ENCODE assay signal across 23 cellular contexts in the genomic region with DNA sequence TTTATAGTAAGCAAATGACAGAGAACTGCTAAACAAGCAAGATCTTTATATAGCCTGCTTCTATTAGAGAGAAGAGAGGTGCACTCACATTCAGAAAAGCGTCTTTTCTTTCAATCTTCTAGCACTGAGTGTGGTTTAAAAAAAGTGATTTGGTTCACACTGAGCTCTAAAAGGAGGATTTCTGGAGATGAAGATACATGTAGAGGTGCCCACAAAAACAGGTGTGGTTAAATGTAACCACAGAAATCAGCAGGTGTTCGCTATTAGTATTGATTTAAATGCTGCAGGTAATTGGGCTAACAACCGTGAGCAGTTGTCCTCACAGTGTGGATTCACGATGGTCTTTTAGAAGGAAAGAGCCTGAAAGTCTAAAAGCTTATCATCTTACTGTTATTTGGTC. TPM values are rescaled to one million over a fixed set of nuclear protein-coding genes. Genes with fewer than 3 reads are reported as not detected.
DNase-seq lines count a peak whose midpoint lies in the region; ATAC-seq and TF ChIP-seq lines count a peak whose summit lies in the region.
"Had no signal": no experiment of that assay in that cellular context is flagged by ENCODE, and none has a peak within 500 bp of the region (broad histone marks: within the 10 kb centered on the region; RNA-seq: fewer than 3 reads in every experiment).

No MANE protein-coding gene starts in this region.

- peak; percentile 67 for ATAC-seq in GM21717 (IDR thresholded peaks at IDR 0.05; ENCODE audit: unreplicated experiment)
- no peak for ATAC-seq in GM18498 (IDR thresholded peaks at IDR 0.05; ENCODE audit: unreplicated experiment)
- no peak for ATAC-seq in GM19452 (IDR thresholded peaks at IDR 0.05; ENCODE audit: unreplicated experiment)
- ATAC-seq: CD8-positive, alpha-beta T cell; Panc1 had no signal

- H3K9ac ChIP-seq in endocrine pancreas (ENCODE audit: control insufficient read depth, insufficient read depth, low read length): no peak overlapping the region

- H3K4me1 ChIP-seq in endocrine pancreas (ENCODE audit: control insufficient read depth, insufficient read depth, low read length): peaks cover 12% of the 10 kb centered on the region

- no peaks in the 10 kb centered on the region for H3K27me3 ChIP-seq in endocrine pancreas (ENCODE audit: control insufficient read depth, insufficient read depth, low read length)

- H3K4me3 ChIP-seq in Jurkat, Clone E6-1 (ENCODE audit: low read length): no peak overlapping the region
- peak overlapping the region; percentile 35 for H3K4me3 ChIP-seq in endocrine pancreas (ENCODE audit: control insufficient read depth, insufficient read depth, low read length)
- H3K4me3 ChIP-seq: SK-N-MC had no signal

- H3K36me3 ChIP-seq in endocrine pancreas (ENCODE audit: control insufficient read depth, insufficient read depth, low read length): no peaks in the 10 kb centered on the region

- H3K9me3 ChIP-seq in endocrine pancreas (ENCODE audit: control insufficient read depth, low read length): no peaks in the 10 kb centered on the region

- POLR2A ChIA-PET in HEK293T (lab: Yijun Ruan, JAX): interaction anchor here (1.0 to 1.5 kb wide), 2 partner anchors 11 to 130 kb away, joined by 3 to 5 read pairs; a partner anchor contains a TSS

- CTCF ChIA-PET in HEK293T (lab: Yijun Ruan, JAX): interaction anchor here (0.9 to 1.8 kb wide), 2 partner anchors 11 to 130 kb away, joined by 3 to 9 read pairs; a partner anchor contains a TSS

- DNase-seq in Jurkat, Clone E6-1 (ENCODE audit: low read depth, low spot score): peak; percentile 44
- DNase-seq in NCI-H2107 treated with DMSO at 0.1 percent for 48 hours (lab: John Stamatoyannopoulos, UW; ENCODE audit: unreplicated experiment) (peak; percentile 91), NCI-H1694 treated with DMSO at 0.1 percent for 48 hours (lab: John Stamatoyannopoulos, UW) (no peak), HEK293T (ENCODE audit: extremely low spot score) (no peak)
- DNase-seq: activated B cell treated with CpG ODN at 0.5 μM for 24 hours; activated CD4-positive, alpha-beta memory T cell treated with anti-CD3 and anti-CD28 coated beads for 36 hours; activated naive CD4-positive, alpha-beta T cell treated with anti-CD3 and anti-CD28 coated beads, Interleukin-2, amount 10 ng/mL, durations not matched to agents 7 days and 5 days; CD8-positive, alpha-beta T cell; DMS53; GF-D8; H9; kidney; NCI-H187; NCI-H82; occipital lobe; stimulated activated CD8-positive, alpha-beta memory T cell treated with anti-CD3 and anti-CD28 coated beads, Interleukin-4, amount 100 ng/mL, for 48 hours; T-helper 9 cell had no signal

TF ChIP-seq in HEK293T, 16 proteins besides CTCF, POLR2A, EP300 and RAD21:
- TF ChIP-seq ZNF384 (IDR thresholded peaks at IDR 0.05) (no peak), NFRKB (IDR thresholded peaks at IDR 0.05) (no peak), LEF1 (IDR thresholded peaks at IDR 0.05; ENCODE audit: borderline replicate concordance) (no peak), ARNT (IDR thresholded peaks at IDR 0.05) (no peak), FOXA1 (IDR thresholded peaks at IDR 0.05) (no peak), SP1 (IDR thresholded peaks at IDR 0.05) (no peak), BHLHE40 (IDR thresholded peaks at IDR 0.05; ENCODE audit: borderline replicate concordance) (no peak), CTBP1 (IDR thresholded peaks at IDR 0.05; ENCODE audit: borderline replicate concordance) (no peak), ELF4 (IDR thresholded peaks at IDR 0.05) (no peak), HDGF (IDR thresholded peaks at IDR 0.05; ENCODE audit: borderline replicate concordance) (no peak), FOXK2 (IDR thresholded peaks at IDR 0.05) (no peak), FOXM1 (IDR thresholded peaks at IDR 0.05; ENCODE audit: borderline replicate concordance) (no peak), SUZ12 (IDR thresholded peaks at IDR 0.05) (no peak), L3MBTL2 (conservative IDR thresholded peaks at IDR 0.05) (no peak), TARDBP (IDR thresholded peaks at IDR 0.05) (no peak)
- TF ChIP-seq, protein P1, sequence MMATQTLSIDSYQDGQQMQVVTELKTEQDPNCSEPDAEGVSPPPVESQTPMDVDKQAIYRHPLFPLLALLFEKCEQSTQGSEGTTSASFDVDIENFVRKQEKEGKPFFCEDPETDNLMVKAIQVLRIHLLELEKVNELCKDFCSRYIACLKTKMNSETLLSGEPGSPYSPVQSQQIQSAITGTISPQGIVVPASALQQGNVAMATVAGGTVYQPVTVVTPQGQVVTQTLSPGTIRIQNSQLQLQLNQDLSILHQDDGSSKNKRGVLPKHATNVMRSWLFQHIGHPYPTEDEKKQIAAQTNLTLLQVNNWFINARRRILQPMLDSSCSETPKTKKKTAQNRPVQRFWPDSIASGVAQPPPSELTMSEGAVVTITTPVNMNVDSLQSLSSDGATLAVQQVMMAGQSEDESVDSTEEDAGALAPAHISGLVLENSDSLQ (IDR thresholded peaks at IDR 0.05): no peak
TF ChIP-seq in HEK293T: peak in this region for 0.

RNA-seq across cellular contexts. Expression of a gene that starts 10.7 kb away (rescaled TPM):
- polyA plus RNA-seq in Jurkat, Clone E6-1 (2012; ENCODE audit: insufficient read depth, insufficient read length): not detected

Comparison
In these comparisons a context has a peak if more than half of its experiments do, and no peak if none do; other contexts are left out.
1. DNase-seq: peak in Jurkat, Clone E6-1 (single experiment) and NCI-H2107 treated with DMSO at 0.1 percent for 48 hours (single experiment); none in NCI-H1694 treated with DMSO at 0.1 percent for 48 hours (single experiment) and HEK293T (single experiment).